In the genomic region with DNA sequence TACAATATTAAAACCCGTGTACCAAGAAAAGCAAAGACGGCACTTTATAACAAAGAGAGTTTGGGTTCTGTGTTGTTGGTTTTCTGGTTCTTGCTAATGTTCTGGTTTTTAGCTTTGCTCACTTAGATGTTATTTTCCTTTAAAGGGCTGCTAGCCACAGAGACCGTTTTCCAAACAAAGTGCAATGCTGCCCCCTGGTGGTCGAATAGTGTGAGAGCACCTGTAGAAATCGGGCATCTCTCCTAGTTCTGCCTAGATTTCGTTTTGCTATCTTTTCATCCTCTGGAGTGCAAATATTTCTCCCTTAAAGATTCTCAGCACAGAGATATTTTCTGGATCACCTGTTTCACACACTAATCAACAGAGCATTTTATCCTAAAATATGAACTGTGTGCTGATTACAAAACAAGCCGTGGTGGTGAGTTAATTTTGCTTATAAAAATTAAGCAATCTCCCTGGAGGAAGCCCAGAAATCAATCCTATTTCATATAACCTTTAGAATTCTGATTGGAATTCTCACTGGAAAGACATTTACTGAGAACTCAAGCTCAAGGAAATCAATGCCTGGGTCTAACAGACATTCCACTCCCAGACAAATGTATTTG, we compare ENCODE assay signal across 8 cellular contexts.
DNase-seq lines count a peak whose midpoint lies in the region; ATAC-seq, FAIRE-seq and TF ChIP-seq lines count a peak whose summit lies in the region.

No MANE protein-coding gene starts in this region.

- no peak overlapping the region for H3K4me2 ChIP-seq in endothelial cell of umbilical vein (ENCODE audit: insufficient read depth, low read length)

- H3K27me3 ChIP-seq in endothelial cell of umbilical vein (ENCODE audit: control insufficient read depth in 2 of 2, insufficient read depth in 2 of 2, low read length in 2 of 2) = peaks cover 24 to 48% of the 10 kb centered on the region in 2 experiments

- peak; percentile 91 for FAIRE-seq in endothelial cell of umbilical vein (lab: Jason Lieb, UNC)

- no peaks in the 10 kb centered on the region for H3K36me3 ChIP-seq in endothelial cell of umbilical vein (ENCODE audit: control insufficient read depth in 2 of 2, extremely low read depth in 1 of 2, insufficient read depth in 2 of 2, low read length in 2 of 2)

- peak; percentile 72 to 76 for TF ChIP-seq CTCF in endothelial cell of umbilical vein (IDR thresholded peaks at IDR 0.05; ENCODE audit: extremely low read depth in 1 of 2, insufficient read depth in 1 of 2, low read depth in 1 of 2, low read length in 2 of 2)

- DNase-seq in COLO668 (lab: John Stamatoyannopoulos, UW; ENCODE audit: unreplicated experiment) = peak; percentile 80
- peak; percentile 68 for DNase-seq in HS-27A (ENCODE audit: low read depth)
- peak; percentile 10 for DNase-seq in NOMO-1 treated with dmso at 0.1 percent for 144 hours (lab: John Stamatoyannopoulos, UW; ENCODE audit: unreplicated experiment)
- DNase-seq in activated CD8-positive, alpha-beta memory T cell treated with anti-CD3 and anti-CD28 coated beads, Interleukin-2, amount 50 U/mL, for 1 hour (ENCODE audit: extremely low read depth) = peak; percentile 25
- peak; percentile 58 for DNase-seq in endothelial cell of umbilical vein (ENCODE audit: low read depth, low spot score)
- DNase-seq in myocyte (ENCODE audit: low read depth) = peak; percentile 88
- peak; percentile 21 to 48 for DNase-seq in stimulated activated CD8-positive, alpha-beta memory T cell treated with anti-CD3 and anti-CD28 coated beads, Interleukin-7, amount 100 ng/mL, for 1 hour (ENCODE audit: low read depth in 2 of 2)

- H2AFZ ChIP-seq in endothelial cell of umbilical vein (ENCODE audit: low read depth, low read length) = no peak overlapping the region

- TF ChIP-seq POLR2A in endothelial cell of umbilical vein (IDR thresholded peaks at IDR 0.05; ENCODE audit: low read depth, low read length) = no peak

- no TSS peak for BruUV-seq in endothelial cell of umbilical vein (replicated peaks; lab: Mats Ljungman, UMichigan)

- no peak overlapping the region for H3K27ac ChIP-seq in endothelial cell of umbilical vein (ENCODE audit: insufficient read depth, low read depth, low read length)

- ATAC-seq in GM19468 (IDR thresholded peaks at IDR 0.05; ENCODE audit: extremely low read depth, unreplicated experiment) = peak; percentile 53

- no peaks in the 10 kb centered on the region for H3K4me1 ChIP-seq in endothelial cell of umbilical vein (ENCODE audit: control insufficient read depth, extremely low read depth, insufficient read depth, low read length)

- dilution Hi-C loops in endothelial cell of umbilical vein (cut with MboI; ENCODE audit: extremely low pct_ligation_motif_present, low sequenced_read_pairs) = no loop called here

- no peaks in the 10 kb centered on the region for H4K20me1 ChIP-seq in endothelial cell of umbilical vein (replicated peaks; ENCODE audit: control insufficient read depth, extremely low read depth, insufficient read depth, low read length)

- no peaks in the 10 kb centered on the region for H3K79me2 ChIP-seq in endothelial cell of umbilical vein (ENCODE audit: control insufficient read depth, insufficient read depth, low read length)

- intact Hi-C loops in endothelial cell of umbilical vein (cut with micrococcal nuclease) = loop anchor here (1.0 to 5.0 kb wide), 11 partner anchors 103 to 1556 kb away; a partner anchor contains a TSS

- POLR2A ChIA-PET in endothelial cell of umbilical vein (lab: Charles Lee) = no interaction called here

- H3K9me3 ChIP-seq in endothelial cell of umbilical vein (replicated peaks; ENCODE audit: control insufficient read depth, insufficient read depth, low read length) = no peaks in the 10 kb centered on the region

- H3K9ac ChIP-seq in endothelial cell of umbilical vein (replicated peaks; ENCODE audit: extremely low read depth, insufficient read depth, low read length) = no peak overlapping the region

- H3K9me1 ChIP-seq in endothelial cell of umbilical vein (replicated peaks; ENCODE audit: control insufficient read depth, extremely low read depth, insufficient read depth, low read length) = no peaks in the 10 kb centered on the region

- CTCF ChIA-PET in endothelial cell of umbilical vein (lab: Charles Lee) = interaction anchor here (0.6 to 4.8 kb wide), 45 partner anchors 8 to 1816 kb away, joined by 3 to 79 read pairs (median 3); no protein-coding TSS in a partner anchor

- no peak overlapping the region for H3K4me3 ChIP-seq in endothelial cell of umbilical vein (replicated peaks in 1 of 3; ENCODE audit: insufficient read depth in 1 of 3, low read depth in 1 of 3, low read length in 3 of 3)

TF ChIP-seq in endothelial cell of umbilical vein, 7 proteins besides CTCF, POLR2A, EP300 and RAD21:
- no peak for TF ChIP-seq POLR2AphosphoS5 (IDR thresholded peaks at IDR 0.05; ENCODE audit: insufficient read depth, low read depth, low read length)
- TF ChIP-seq EZH2 (IDR thresholded peaks at IDR 0.05; ENCODE audit: borderline replicate concordance, low read depth, low read length, severe bottlenecking) = no peak
- TF ChIP-seq JUN (IDR thresholded peaks at IDR 0.05; ENCODE audit: borderline replicate concordance, insufficient read depth, insufficient read length, low read depth) = no peak
- no peak for TF ChIP-seq FOS (IDR thresholded peaks at IDR 0.05; ENCODE audit: borderline replicate concordance, insufficient read depth, low read length)
- TF ChIP-seq, protein P1, sequence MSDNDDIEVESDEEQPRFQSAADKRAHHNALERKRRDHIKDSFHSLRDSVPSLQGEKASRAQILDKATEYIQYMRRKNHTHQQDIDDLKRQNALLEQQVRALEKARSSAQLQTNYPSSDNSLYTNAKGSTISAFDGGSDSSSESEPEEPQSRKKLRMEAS (IDR thresholded peaks at IDR 0.05; ENCODE audit: insufficient read depth, insufficient read length) = no peak
- no peak for TF ChIP-seq GATA2 (IDR thresholded peaks at IDR 0.05; ENCODE audit: insufficient read depth, insufficient read length, low read depth, low read length)
- no peak for TF ChIP-seq MYC (IDR thresholded peaks at IDR 0.05; ENCODE audit: low read depth, low read length)

Comparison
In these comparisons a context has a peak if more than half of its experiments do, and no peak if none do; other contexts are left out.
1. DNase-seq: peak in every context shown above with its lines; median percentile 88 in myocyte; 80 in COLO668; 68 in HS-27A; 58 in endothelial cell of umbilical vein; 34 in stimulated activated CD8-positive, alpha-beta memory T cell treated with anti-CD3 and anti-CD28 coated beads, Interleukin-7, amount 100 ng/mL, for 1 hour; 25 in activated CD8-positive, alpha-beta memory T cell treated with anti-CD3 and anti-CD28 coated beads, Interleukin-2, amount 50 U/mL, for 1 hour; 10 in NOMO-1 treated with dmso at 0.1 percent for 144 hours.